5 cellular contexts compared by ENCODE assay signal in the genomic region with DNA sequence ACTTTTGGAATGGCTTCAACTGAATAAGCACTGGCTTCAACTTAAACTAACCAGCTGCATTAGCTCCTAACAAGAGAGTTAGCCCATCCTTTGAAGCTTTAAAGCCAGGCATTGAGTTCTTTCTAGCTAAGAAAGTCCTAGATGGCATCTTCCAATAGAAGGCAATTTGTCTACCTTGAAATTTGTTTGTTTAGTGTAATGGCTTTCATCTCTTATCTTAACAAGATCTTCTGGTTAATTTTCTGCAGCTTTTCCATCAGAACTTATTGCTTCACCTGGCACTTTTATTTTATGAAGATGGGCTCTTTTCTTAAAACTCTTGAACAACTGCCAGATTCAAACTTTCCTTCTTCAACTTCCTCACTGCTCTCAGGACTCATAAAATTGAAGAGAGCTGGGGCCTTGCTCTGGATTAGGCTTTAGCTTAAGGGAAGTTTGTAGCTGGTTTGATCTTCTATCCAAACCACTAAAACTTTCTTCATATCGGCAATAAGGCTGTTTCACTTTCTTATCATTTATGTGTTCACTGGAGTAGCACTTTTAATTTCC.
DNase-seq lines count a peak whose midpoint lies in the region; ATAC-seq, FAIRE-seq and TF ChIP-seq lines count a peak whose summit lies in the region.
"Not testable (repeated sequence)": the region's sequence is repeated elsewhere in the genome, so short reads cannot be mapped to it uniquely, and the experiment has no call there.

No MANE protein-coding gene starts in this region.

- H3K27ac ChIP-seq in pancreas: not testable (repeated sequence)

- not testable (repeated sequence) for DNase-seq in GM19239 (ENCODE audit: insufficient read length, low spot score); activated naive CD4-positive, alpha-beta T cell treated with anti-CD3 and anti-CD28 coated beads, Interleukin-2, amount 10 ng/mL, durations not matched to agents 7 days and 5 days; left colon; pancreas
- peak; percentile 1 for DNase-seq in LoVo (ENCODE audit: low spot score)

- H3K4me3 ChIP-seq in pancreas: not testable (repeated sequence)

- not testable (repeated sequence) for H3K36me3 Mint-ChIP-seq in activated naive CD4-positive, alpha-beta T cell treated with anti-CD3 and anti-CD28 coated beads, Interleukin-2, amount 10 ng/mL, durations not matched to agents 7 days and 5 days

- H3K36me3 ChIP-seq in pancreas: not testable (repeated sequence)

- WGBS in pancreas, 2 donors: 87 to 93% methylated on average over 1 of the region's 1 CpG

- not testable (repeated sequence) for H3K4me1 ChIP-seq in pancreas

- peak overlapping the region; percentile 31 for H3K27ac Mint-ChIP-seq in activated naive CD4-positive, alpha-beta T cell treated with anti-CD3 and anti-CD28 coated beads, Interleukin-2, amount 10 ng/mL, durations not matched to agents 7 days and 5 days

- not testable (repeated sequence) for H3K9me3 Mint-ChIP-seq in activated naive CD4-positive, alpha-beta T cell treated with anti-CD3 and anti-CD28 coated beads, Interleukin-2, amount 10 ng/mL, durations not matched to agents 7 days and 5 days

- H3K4me1 Mint-ChIP-seq in activated naive CD4-positive, alpha-beta T cell treated with anti-CD3 and anti-CD28 coated beads, Interleukin-2, amount 10 ng/mL, durations not matched to agents 7 days and 5 days: not testable (repeated sequence)

- CTCF ChIA-PET in activated naive CD4-positive, alpha-beta T cell treated with anti-CD3 and anti-CD28 coated beads, Interleukin-2, amount 10 ng/mL, durations not matched to agents 7 days and 5 days (lab: Charles Lee): not testable (repeated sequence)

- peak; percentile 88 for ATAC-seq in left colon
- not testable (repeated sequence) for ATAC-seq in pancreas

- not testable (repeated sequence) for H3K27me3 ChIP-seq in pancreas

- not testable (repeated sequence) for TF ChIP-seq CTCF in pancreas (IDR thresholded peaks at IDR 0.05)

- H3K4me3 Mint-ChIP-seq in activated naive CD4-positive, alpha-beta T cell treated with anti-CD3 and anti-CD28 coated beads, Interleukin-2, amount 10 ng/mL, durations not matched to agents 7 days and 5 days: not testable (repeated sequence)

- H3K27me3 Mint-ChIP-seq in activated naive CD4-positive, alpha-beta T cell treated with anti-CD3 and anti-CD28 coated beads, Interleukin-2, amount 10 ng/mL, durations not matched to agents 7 days and 5 days: not testable (repeated sequence)

- H3K9me3 ChIP-seq in pancreas: not testable (repeated sequence)

- FAIRE-seq in GM19239 (lab: Jason Lieb, UNC) (peak; percentile 8), pancreas (lab: Jason Lieb, UNC) (peak; percentile 88)

- intact Hi-C loops in left colon (cut with DNase I, micrococcal nuclease); pancreas (cut with DNase I): not testable (repeated sequence)
